15 cellular contexts compared by ENCODE assay signal in genomic region chr3:101865751-101866509, GRCh38. TPM values are rescaled to one million over a fixed set of nuclear protein-coding genes. Genes with fewer than 3 reads are reported as not detected.
DNase-seq lines count a peak whose midpoint lies in the region; ATAC-seq, FAIRE-seq and TF ChIP-seq lines count a peak whose summit lies in the region.
"Had no signal": no experiment of that assay in that cellular context is flagged by ENCODE, and none has a peak within 500 bp of the region (broad histone marks: within the 10 kb centered on the region; RNA-seq: fewer than 3 reads in every experiment).

No MANE protein-coding gene starts in this region.

- H3K4me3 ChIP-seq in fibroblast of the aortic adventitia (ENCODE audit: low read depth, low read length), result no peak overlapping the region
- H3K4me3 ChIP-seq: GM23248, heart left ventricle, upper lobe of left lung had no signal

- peak; percentile 65 for FAIRE-seq in RCC 7860 (lab: Jason Lieb, UNC)

- no peak for TF ChIP-seq CTCF in fibroblast of the aortic adventitia (IDR thresholded peaks at IDR 0.05; ENCODE audit: insufficient read depth, low read length)

- peak; percentile 12 for DNase-seq in NCI-H510A treated with DMSO at 0.1 percent for 48 hours (lab: John Stamatoyannopoulos, UW)
- DNase-seq in NCI-H510A (lab: John Stamatoyannopoulos, UW), result no peak
- no peak for DNase-seq in RCC 7860 (ENCODE audit: low spot score)
- peak; percentile 14 for DNase-seq in fibroblast of the aortic adventitia (ENCODE audit: low read depth)
- peak; percentile 56 for DNase-seq in renal cortical epithelial cell (ENCODE audit: low read depth)
- DNase-seq in NCI-H526 treated with DMSO at 0.1 percent for 48 hours (lab: John Stamatoyannopoulos, UW), result no peak
- no peak for DNase-seq in NCI-H2081 treated with DMSO at 0.1 percent for 48 hours (lab: John Stamatoyannopoulos, UW)
- DNase-seq: activated CD4-positive, CD25-positive, alpha-beta regulatory T cell treated with anti-CD3 and anti-CD28 coated beads, Interleukin-2, amount 50 U/mL, for 72 hours; GM23248; heart left ventricle; NCI-H1092; NCI-H524; SHP77 treated with DMSO at 0.1 percent for 48 hours had no signal

- ATAC-seq in GM21423 (IDR thresholded peaks at IDR 0.05; ENCODE audit: unreplicated experiment), result no peak
- ATAC-seq: heart left ventricle had no signal

RNA-seq across cellular contexts. Expression of gene NFKBIZ, which starts 16.6 kb away (rescaled TPM):
- total RNA-seq in fibroblast of the aortic adventitia (ENCODE audit: low replicate concordance), result 17.5 and 38.3 TPM in 2 replicates
- total RNA-seq in renal cortical epithelial cell, result 135 and 224 TPM in 2 replicates

Comparison
In these comparisons a context has a peak if more than half of its experiments do, and no peak if none do; other contexts are left out.
1. DNase-seq: peak in NCI-H510A treated with DMSO at 0.1 percent for 48 hours (single experiment), fibroblast of the aortic adventitia (single experiment) and renal cortical epithelial cell (single experiment); none in NCI-H510A (single experiment), RCC 7860 (single experiment), NCI-H526 treated with DMSO at 0.1 percent for 48 hours (single experiment) and NCI-H2081 treated with DMSO at 0.1 percent for 48 hours (single experiment).